Comparison of ENCODE assay signal across 8 cellular contexts in the genomic region with DNA sequence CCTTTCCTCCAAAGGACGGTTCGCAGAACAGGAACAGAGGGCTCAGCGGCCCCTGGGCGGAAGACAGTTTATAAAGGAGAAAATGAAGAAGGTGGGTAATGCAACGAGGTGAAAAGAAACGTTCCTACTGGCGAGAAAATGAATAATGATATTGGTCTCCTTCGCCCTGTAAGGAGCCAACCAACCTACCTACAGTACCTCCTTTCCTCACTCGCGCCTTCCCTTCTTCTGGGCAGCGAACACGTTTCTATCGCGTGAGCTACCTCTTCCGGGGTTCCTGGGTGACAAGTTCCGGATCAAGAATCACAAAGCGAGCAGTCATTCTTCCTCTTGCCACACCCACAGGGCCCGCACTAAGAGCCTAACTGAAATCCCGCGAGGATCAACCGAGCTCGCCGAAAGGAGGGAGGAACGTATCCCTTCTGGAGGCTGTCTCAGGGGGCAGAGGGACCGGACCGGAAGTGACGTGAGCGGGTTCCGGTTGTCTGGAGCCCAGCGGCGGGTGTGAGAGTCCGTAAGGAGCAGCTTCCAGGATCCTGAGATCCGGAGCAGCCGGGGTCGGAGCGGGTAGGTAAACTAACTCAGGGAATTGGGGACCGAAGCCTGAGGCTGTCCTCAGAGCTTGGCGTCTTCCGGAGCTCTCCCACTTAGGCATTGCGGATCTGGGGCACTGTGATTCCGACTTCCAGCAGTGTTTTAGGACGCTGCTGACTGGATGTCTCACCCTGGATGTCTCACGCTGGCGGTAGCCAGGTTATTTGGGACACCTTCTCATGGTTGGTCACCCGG. TPM values are rescaled to one million over a fixed set of nuclear protein-coding genes. Genes with fewer than 3 reads are reported as not detected.
DNase-seq lines count a peak whose midpoint lies in the region; ATAC-seq, FAIRE-seq and TF ChIP-seq lines count a peak whose summit lies in the region.

A gene (minus strand): TSS at position 249 of the 789 bp plus-strand sequence. CDS start 9,452 bp downstream, outside the sequence.
A gene (plus strand): TSS at position 473 of the 789 bp plus-strand sequence. CDS start 23,793 bp downstream, outside the sequence.

- peak within 1 kb of the TSS; percentile 95; the same call in 1 of the 2 replicates for H2AFZ ChIP-seq in H1 (ENCODE audit: low read length)
- H2AFZ ChIP-seq in mesenchymal stem cell (ENCODE audit: low read depth, low read length), result peak within 1 kb of the TSS; percentile 3

- H3K9me3 ChIP-seq in H1 (ENCODE audit: insufficient read depth in 2 of 2, low read depth in 1 of 2, low read length in 1 of 2) (no peaks in the 10 kb centered on the region), mesenchymal stem cell (ENCODE audit: control insufficient read depth, low read length) (no peaks in the 10 kb centered on the region)

- TF ChIP-seq RAD21 in H1 (IDR thresholded peaks at IDR 0.05 in 1 of 2, conservative IDR thresholded peaks at IDR 0.05 in 1 of 2; ENCODE audit: low read depth in 2 of 2, low read length in 2 of 2), result no peak

- DNase-seq in COLO829 (ENCODE audit: low spot score) (peak; percentile 99), HTR-8/SVneo (ENCODE audit: insufficient read length, low spot score) (peak; percentile 100), NOMO-1 treated with dmso at 0.1 percent for 144 hours (lab: John Stamatoyannopoulos, UW; ENCODE audit: unreplicated experiment) (peak; percentile 99), H1 (ENCODE audit: low read depth in 1 of 2, low spot score in 2 of 2) (peak; percentile 92 to 98), mesenchymal stem cell (peak; percentile 100)
- peak; percentile 84 to 89 (median 88) for DNase-seq in activated CD8-positive, alpha-beta memory T cell treated with anti-CD3 and anti-CD28 coated beads for 48 hours (ENCODE audit: low read depth in 2 of 3, low spot score in 2 of 3)
- DNase-seq in stimulated activated CD8-positive, alpha-beta memory T cell treated with anti-CD3 and anti-CD28 coated beads, Interleukin-12 subunit alpha, Interleukin-12 subunit beta, amount 100 ng/mL, for 4 hours (ENCODE audit: low read depth), result peak; percentile 79

- peak within 1 kb of the TSS; percentile 84 to 86 for H3K4me2 ChIP-seq in H1 (ENCODE audit: insufficient read depth in 1 of 2, low read depth in 2 of 2, low read length in 2 of 2)
- H3K4me2 ChIP-seq in mesenchymal stem cell (ENCODE audit: low read length, poor library complexity, severe bottlenecking), result peak within 1 kb of the TSS; percentile 87

- CTCF ChIA-PET in H1 (lab: Charles Lee; ENCODE audit: partially characterized antibody), result interaction anchor here (0.6 to 0.9 kb wide), 2 partner anchors 85 to 330 kb away, joined by 3 read pairs; no protein-coding TSS in a partner anchor

- H3K27me3 ChIP-seq in H1 (replicated peaks in 1 of 4; ENCODE audit: control insufficient read depth in 3 of 4, extremely low read depth in 1 of 4, insufficient read depth in 3 of 4, low read length in 3 of 4) (no peaks in the 10 kb centered on the region), mesenchymal stem cell (ENCODE audit: control insufficient read depth in 1 of 2, insufficient read depth in 1 of 2, low read length in 2 of 2) (no peaks in the 10 kb centered on the region)

- H3K36me3 ChIP-seq in H1 (ENCODE audit: control insufficient read depth in 2 of 4, insufficient read depth in 4 of 4, low read length in 3 of 4), result peaks cover 0 to 4% (median 0%) of the 10 kb centered on the region in 4 experiments; a peak in 2 of 8 replicates
- H3K36me3 ChIP-seq in mesenchymal stem cell (ENCODE audit: control insufficient read depth in 1 of 2, insufficient read depth in 2 of 2, low read depth in 1 of 2, low read length in 2 of 2), result peaks cover under 1 to 17% of the 10 kb centered on the region in 2 experiments

- H2BK120ac ChIP-seq in H1 (replicated peaks; ENCODE audit: low read depth, low read length) (no peak within 1 kb of the TSS), mesenchymal stem cell (ENCODE audit: low read depth, low read length) (no peak within 1 kb of the TSS)

- no peak for TF ChIP-seq CTCF in H1 (IDR thresholded peaks at IDR 0.05; ENCODE audit: control extremely low read depth in 1 of 3, insufficient read depth in 1 of 3, low read depth in 1 of 3, low read length in 3 of 3)

- H4K91ac ChIP-seq in H1 (replicated peaks; ENCODE audit: insufficient read length, low read length) (no peak within 1 kb of the TSS), mesenchymal stem cell (ENCODE audit: low read length) (peak within 1 kb of the TSS; percentile 18)

- FAIRE-seq in HTR-8/SVneo (lab: Jason Lieb, UNC) (peak; percentile 93), H1 (lab: Jason Lieb, UNC) (peak; percentile 85)

- peak within 1 kb of the TSS; percentile 81 for H3K27ac ChIP-seq in H1 (ENCODE audit: low read depth, low read length)
- H3K27ac ChIP-seq in mesenchymal stem cell (ENCODE audit: low read length, poor library complexity, severe bottlenecking), result peak within 1 kb of the TSS; percentile 78

- H3K4me3 ChIP-seq in H1 (ENCODE audit: extremely low read depth in 1 of 4, insufficient read depth in 2 of 4, low read depth in 3 of 4, low read length in 4 of 4) (peak within 1 kb of the TSS; percentile 94 to 99 (median 98)), mesenchymal stem cell (ENCODE audit: insufficient read depth in 1 of 2, low read depth in 1 of 2, low read length in 2 of 2) (peak within 1 kb of the TSS; percentile 72 to 93)

- no peak for TF ChIP-seq EP300 in H1 (IDR thresholded peaks at IDR 0.05; ENCODE audit: borderline replicate concordance in 1 of 2, low read depth in 2 of 2, low read length in 2 of 2)

- peak; percentile 93 for ATAC-seq in GM21367 (IDR thresholded peaks at IDR 0.05; ENCODE audit: unreplicated experiment)

- H4K20me1 ChIP-seq in H1 (replicated peaks in 1 of 2; ENCODE audit: control insufficient read depth in 1 of 2, insufficient read depth in 2 of 2, low read length in 2 of 2), result peaks cover 11 to 13% of the 10 kb centered on the region in 2 experiments

- POLR2A ChIA-PET in H1 (lab: Charles Lee; ENCODE audit: partially characterized antibody), result interaction anchor here (0.6 to 2.8 kb wide), 17 partner anchors 8 to 443 kb away, joined by 3 to 20 read pairs (median 3); a partner anchor contains a TSS

- H3K4me1 ChIP-seq in H1 (replicated peaks in 1 of 4; ENCODE audit: control insufficient read depth in 3 of 4, insufficient read depth in 4 of 4, low read length in 3 of 4) (no peaks in the 10 kb centered on the region; a peak in 1 of 7 replicates), mesenchymal stem cell (ENCODE audit: control insufficient read depth, insufficient read depth, low read depth, low read length) (peaks cover 3% of the 10 kb centered on the region)

- H3K18ac ChIP-seq in H1 (ENCODE audit: extremely low read depth, low read length) (no peak within 1 kb of the TSS), mesenchymal stem cell (ENCODE audit: low read depth in 1 of 2, low read length in 2 of 2) (peak within 1 kb of the TSS; percentile 45 to 56)

- H3K4ac ChIP-seq in H1 (replicated peaks; ENCODE audit: insufficient read length, low read depth, low read length), result peak within 1 kb of the TSS; percentile 41
- peak within 1 kb of the TSS; percentile 57 to 82 for H3K4ac ChIP-seq in mesenchymal stem cell (ENCODE audit: low read depth in 1 of 2, low read length in 2 of 2)

- no peaks in the 10 kb centered on the region; the same call in 1 of the 2 replicates for H3K79me1 ChIP-seq in H1 (ENCODE audit: low read depth, low read length)
- no peaks in the 10 kb centered on the region for H3K79me1 ChIP-seq in mesenchymal stem cell (replicated peaks; ENCODE audit: low read length, poor library complexity, severe bottlenecking)

- H3K23ac ChIP-seq in H1 (ENCODE audit: insufficient read length) (no peak within 1 kb of the TSS), mesenchymal stem cell (ENCODE audit: low read length in 2 of 2) (peak within 1 kb of the TSS in 1 of 2 experiments; percentile 61)

- H2BK20ac ChIP-seq in H1 (ENCODE audit: low read length), result no peak within 1 kb of the TSS

- H2BK12ac ChIP-seq in H1 (ENCODE audit: low read depth, low read length) (no peak within 1 kb of the TSS), mesenchymal stem cell (ENCODE audit: low read length in 2 of 2) (no peak within 1 kb of the TSS)

- peak within 1 kb of the TSS; percentile 62 for H3K56ac ChIP-seq in H1 (replicated peaks; ENCODE audit: insufficient read length, low read depth, low read length)

- H4K8ac ChIP-seq in H1 (ENCODE audit: extremely low read depth, insufficient read depth, low read length), result peak within 1 kb of the TSS; percentile 83; the same call in 1 of the 2 replicates
- H4K8ac ChIP-seq in mesenchymal stem cell (ENCODE audit: low read length), result peak within 1 kb of the TSS; percentile 45

- H3K14ac ChIP-seq in H1 (ENCODE audit: insufficient read length) (no peak within 1 kb of the TSS), mesenchymal stem cell (ENCODE audit: low read length in 2 of 2) (peak within 1 kb of the TSS in 1 of 2 experiments; percentile 74)

- WGBS in H1 (ENCODE audit: extremely low coverage in 1 of 2, insufficient coverage in 1 of 2, insufficient read length in 1 of 2, insufficient replicate concordance in 2 of 2, low coverage in 1 of 2, low lambda C conversion rate in 2 of 2, missing lambda C conversion rate in 1 of 2), 2 experiments, result 1% methylated on average over 45 of the region's 45 CpGs; no CpG with 5 or more reads in 1 of the 2 experiments
- WGBS in mesenchymal stem cell, result under 1% methylated on average over 39 of the region's 45 CpGs

- H3K79me2 ChIP-seq in H1 (ENCODE audit: control insufficient read depth in 1 of 2, insufficient read depth in 2 of 2, low read length in 2 of 2), result peaks cover 40 to 89% of the 10 kb centered on the region in 2 experiments

- H3K23me2 ChIP-seq in H1 (ENCODE audit: low read depth, low read length), result peaks cover 4% of the 10 kb centered on the region; the same call in 1 of the 2 replicates

- H3K9ac ChIP-seq in H1 (replicated peaks in 1 of 4; ENCODE audit: extremely low read depth in 1 of 4, low read depth in 3 of 4, low read length in 3 of 4) (peak within 1 kb of the TSS; percentile 89 to 98 (median 92)), mesenchymal stem cell (ENCODE audit: low read length) (peak within 1 kb of the TSS; percentile 96)

- H2AK5ac ChIP-seq in H1 (ENCODE audit: low read depth, low read length) (no peak within 1 kb of the TSS), mesenchymal stem cell (ENCODE audit: low read length, severe bottlenecking) (peak within 1 kb of the TSS; percentile 14)

- H2BK15ac ChIP-seq in H1 (ENCODE audit: low read length), result 0 out of 2 replicates have a peak within 1 kb of the TSS, but pooled peaks have one; percentile 38
- no peak within 1 kb of the TSS for H2BK15ac ChIP-seq in mesenchymal stem cell (ENCODE audit: low read depth, poor library complexity, severe bottlenecking)

- H2BK5ac ChIP-seq in H1 (ENCODE audit: low read depth, low read length) (peak within 1 kb of the TSS; percentile 95), mesenchymal stem cell (ENCODE audit: low read depth, low read length, poor library complexity, severe bottlenecking) (peak within 1 kb of the TSS; percentile 5)

- peak; percentile 95 to 98 for TF ChIP-seq POLR2A in H1 (IDR thresholded peaks at IDR 0.05; ENCODE audit: control extremely low read depth in 1 of 2, low read depth in 2 of 2, low read length in 2 of 2)

- peak within 1 kb of the TSS; percentile 91 for H4K5ac ChIP-seq in H1 (ENCODE audit: insufficient read length, low read depth, low read length)

RNA-seq across cellular contexts. Expression of the first gene that starts in this region (rescaled TPM):
- total RNA-seq in H1 (2021; fragmentation: NEBNext Ultra II Directional; extraction: Animal tissue kit (Norgen Biotek cat#: 25700)), result 36.5 and 39.4 TPM in 2 replicates
- 23.9 and 43.2 TPM in 2 replicates for polyA plus RNA-seq in H1 (2011; rRNA removed)
- 53.2 TPM for polyA plus RNA-seq in H1 (2011; cell fraction: cytosol; rRNA removed)
- 22.9 TPM for polyA plus RNA-seq in H1 (2011; cell fraction: nucleus; rRNA removed)
- 47.3 to 54.8 TPM (median 51.6 TPM) in 4 replicates for polyA plus RNA-seq in H1 (2012, experiment 1 of 2)
- polyA plus RNA-seq in H1 (2012, experiment 2 of 2), result 9.0 TPM
- 51.8 TPM for polyA plus RNA-seq in H1 (2013, experiment 1 of 2)
- 61.4 TPM for polyA plus RNA-seq in H1 (2013, experiment 2 of 2)
- polyA minus RNA-seq in H1 (2011; rRNA and poly(A)+ RNA removed), result 26.7 and 30.2 TPM in 2 replicates
- 11.4 TPM for polyA minus RNA-seq in H1 (2011; cell fraction: cytosol; rRNA and poly(A)+ RNA removed)
- polyA minus RNA-seq in H1 (2011; cell fraction: nucleus; rRNA and poly(A)+ RNA removed), result 30.5 TPM
- polyA plus RNA-seq in mesenchymal stem cell (2013, experiment 1 of 2), result 31.8 TPM
- polyA plus RNA-seq in mesenchymal stem cell (2013, experiment 2 of 2), result 32.0 TPM

RNA-seq across cellular contexts. Expression of the second gene that starts in this region (rescaled TPM):
- 92.6 and 92.7 TPM in 2 replicates for total RNA-seq in H1 (2021; fragmentation: NEBNext Ultra II Directional; extraction: Animal tissue kit (Norgen Biotek cat#: 25700))
- polyA plus RNA-seq in H1 (2011; rRNA removed), result 28.1 and 45.0 TPM in 2 replicates
- polyA plus RNA-seq in H1 (2011; cell fraction: cytosol; rRNA removed), result 44.4 TPM
- 31.9 TPM for polyA plus RNA-seq in H1 (2011; cell fraction: nucleus; rRNA removed)
- polyA plus RNA-seq in H1 (2012, experiment 1 of 2), result 49.1 to 67.3 TPM (median 56.1 TPM) in 4 replicates
- polyA plus RNA-seq in H1 (2012, experiment 2 of 2), result 15.1 TPM
- 87.8 TPM for polyA plus RNA-seq in H1 (2013, experiment 1 of 2)
- polyA plus RNA-seq in H1 (2013, experiment 2 of 2), result 96.9 TPM
- 97.5 and 109 TPM in 2 replicates for polyA minus RNA-seq in H1 (2011; rRNA and poly(A)+ RNA removed)
- polyA minus RNA-seq in H1 (2011; cell fraction: cytosol; rRNA and poly(A)+ RNA removed), result 58.4 TPM
- polyA minus RNA-seq in H1 (2011; cell fraction: nucleus; rRNA and poly(A)+ RNA removed), result 242 TPM
- 116 TPM for polyA plus RNA-seq in mesenchymal stem cell (2013, experiment 1 of 2)
- polyA plus RNA-seq in mesenchymal stem cell (2013, experiment 2 of 2), result 116 TPM

Comparison
In these comparisons a context has a peak if more than half of its experiments do, and no peak if none do; other contexts are left out.
1. Peak in every context shown above with its lines: DNase-seq, ATAC-seq, H3K4me3 ChIP-seq and H3K27ac ChIP-seq.